Comparison of ENCODE assay signal across 22 cellular contexts in the genomic region with DNA sequence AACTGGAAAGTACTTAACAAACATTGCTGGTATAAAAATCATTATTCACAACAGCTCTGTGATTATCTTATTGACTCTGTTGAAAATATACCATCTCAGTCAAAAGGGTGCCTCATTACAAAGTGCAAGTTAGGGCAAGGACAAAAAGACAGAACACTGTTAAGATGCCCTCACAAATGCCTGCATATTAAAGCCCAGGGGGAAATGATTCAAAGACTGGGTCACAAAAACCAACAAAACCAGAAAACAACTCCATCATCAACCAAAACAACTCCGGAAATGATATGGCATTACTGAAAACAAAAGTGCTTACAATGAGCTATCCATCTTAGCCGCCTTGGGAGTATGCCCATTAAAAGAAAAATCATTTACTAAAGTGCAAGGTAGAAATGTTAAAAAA. TPM values are rescaled to one million over a fixed set of nuclear protein-coding genes. Genes with fewer than 3 reads are reported as not detected.
A peak's percentile ranks its signal among the peaks of the same experiment; 100 is the strongest.
DNase-seq lines count a peak whose midpoint lies in the region; TF ChIP-seq lines count a peak whose summit lies in the region.
"Had no signal": no experiment of that assay in that cellular context is flagged by ENCODE, and none has a peak within 500 bp of the region (broad histone marks: within the 10 kb centered on the region; RNA-seq: fewer than 3 reads in every experiment).

No MANE protein-coding gene starts in this region.

- H2AFZ ChIP-seq in GM23248 = 0 out of 2 replicates have a peak overlapping the region, but pooled peaks have one; percentile 64
- peak overlapping the region; percentile 66 for H2AFZ ChIP-seq in parathyroid adenoma

- peak overlapping the region; percentile 24; the same call in 1 of the 2 replicates for H3K9ac ChIP-seq in GM23248
- no peak overlapping the region for H3K9ac ChIP-seq in parathyroid adenoma

- H3K27ac Mint-ChIP-seq in HFFc6 = no peak overlapping the region

- peak overlapping the region; percentile 73 for H3K4me2 ChIP-seq in GM23248 (ENCODE audit: unreplicated experiment)
- H3K4me2 ChIP-seq in parathyroid adenoma (ENCODE audit: low read length) = peak overlapping the region; percentile 11
- H3K4me2 ChIP-seq: A549 had no signal

- in situ Hi-C loops in GM23248 (cut with MboI) = no loop called here

- H3K9me3 ChIP-seq in GM23248 (ENCODE audit: low read depth) (no peaks in the 10 kb centered on the region), parathyroid adenoma (ENCODE audit: control insufficient read depth, low read length) (no peaks in the 10 kb centered on the region)
- H3K9me3 ChIP-seq: A549, BE2C, SJSA1 had no signal

- no peak overlapping the region for H3K4me3 Mint-ChIP-seq in HFFc6

- H3K36me3 ChIP-seq in GM23248 (ENCODE audit: low read depth) (no peaks in the 10 kb centered on the region), parathyroid adenoma (ENCODE audit: control insufficient read depth, insufficient read depth, low read length) (no peaks in the 10 kb centered on the region)
- H3K36me3 ChIP-seq: BE2C, SJSA1 had no signal

- H3K79me2 ChIP-seq in GM23248 (ENCODE audit: insufficient read depth) (peaks cover 38% of the 10 kb centered on the region), parathyroid adenoma (peaks cover 5% of the 10 kb centered on the region)

- H3K27me3 ChIP-seq in GM23248 (replicated peaks; ENCODE audit: insufficient read depth) (no peaks in the 10 kb centered on the region), parathyroid adenoma (ENCODE audit: control insufficient read depth, insufficient read depth, low read length) (no peaks in the 10 kb centered on the region)
- H3K27me3 ChIP-seq: BE2C had no signal

- no peaks in the 10 kb centered on the region for H3K9me3 Mint-ChIP-seq in HFFc6

- H3K4me3 ChIP-seq in GM23248 = no peak overlapping the region; the same call in 1 of the 2 replicates
- no peak overlapping the region for H3K4me3 ChIP-seq in epithelial cell of esophagus (ENCODE audit: low read length)
- H3K4me3 ChIP-seq in parathyroid adenoma (ENCODE audit: low read depth, low read length) = no peak overlapping the region
- no peak overlapping the region for H3K4me3 ChIP-seq in foreskin fibroblast (ENCODE audit: low read depth in 1 of 2, low read length in 2 of 2)
- H3K4me3 ChIP-seq: A549, SJSA1 had no signal

- no peaks in the 10 kb centered on the region for H3K9me2 ChIP-seq in GM23248 (ENCODE audit: insufficient read depth)

- H3K4me1 ChIP-seq in GM23248 (ENCODE audit: insufficient read depth) (peaks cover 41% of the 10 kb centered on the region), parathyroid adenoma (peaks cover 15% of the 10 kb centered on the region)
- H3K4me1 ChIP-seq: A549, BE2C, SJSA1 had no signal

- H4K20me1 ChIP-seq in GM23248 (ENCODE audit: insufficient read depth) = no peaks in the 10 kb centered on the region

- no peak overlapping the region for H3K27ac ChIP-seq in GM23248
- peak overlapping the region; percentile 74 for H3K27ac ChIP-seq in parathyroid adenoma
- H3K27ac ChIP-seq: A549, SJSA1 had no signal

- TF ChIP-seq CTCF in epithelial cell of esophagus (IDR thresholded peaks at IDR 0.05; ENCODE audit: insufficient read depth, low read depth, low read length, missing control alignments) (no peak), parathyroid adenoma (IDR thresholded peaks at IDR 0.05) (no peak), foreskin fibroblast (IDR thresholded peaks at IDR 0.05; ENCODE audit: low read depth, low read length) (no peak), HFFc6 (IDR thresholded peaks at IDR 0.05) (no peak)

- peaks cover 1% of the 10 kb centered on the region; the same call in 1 of the 2 replicates for H3K27me3 Mint-ChIP-seq in HFFc6 (ENCODE audit: insufficient read depth)

- WGBS in GM23248 (ENCODE audit: low coverage in 1 of 2, low lambda C conversion rate in 2 of 2, missing lambda C conversion rate in 2 of 2), 2 experiments = 67 to 75% methylated on average over 2 of the region's 2 CpGs

- H3F3A ChIP-seq in GM23248 (ENCODE audit: insufficient read depth) = peaks cover 48% of the 10 kb centered on the region

- peaks cover 40% of the 10 kb centered on the region for H3K4me1 Mint-ChIP-seq in HFFc6 (ENCODE audit: low read depth)

- DNase-seq in GM23248 = no peak
- DNase-seq in RPMI7951 (ENCODE audit: low read depth) = peak; percentile 33
- peak; percentile 52 for DNase-seq in epithelial cell of esophagus (ENCODE audit: low read depth)
- DNase-seq in foreskin fibroblast = no peak
- DNase-seq in HFFc6 = no peak
- DNase-seq in iPS-NIHi7 (ENCODE audit: extremely low spot score) = no peak
- DNase-seq in activated naive CD4-positive, alpha-beta T cell treated with anti-CD3 and anti-CD28 coated beads, Interleukin-2, amount 50 U/mL, for 16 hours = no peak
- DNase-seq: BE2C, EL, GOT3, HCEC 1CT, IMR-90, MV-4-11, NCI-H1105 treated with DMSO at 0.1 percent for 48 hours, NCI-H1694, NCI-H2081 treated with DMSO at 0.1 percent for 48 hours, NCI-H2171 treated with DMSO at 0.1 percent for 48 hours, NCI-H524 treated with DMSO at 0.1 percent for 48 hours, OCI-M1 had no signal

- no peaks in the 10 kb centered on the region for H3K36me3 Mint-ChIP-seq in HFFc6 (ENCODE audit: low read depth)

RNA-seq across cellular contexts. Expression of a gene that starts 9.9 kb away (rescaled TPM):
- 14.9 and 16.0 TPM in 2 replicates for total RNA-seq in GM23248 (2014; rRNA removed; shearing (Covaris generic))
- 8.9 and 9.4 TPM in 2 replicates for polyA plus RNA-seq in GM23248 (2016; fragmentation: Nextera tagmentation; extraction: Ambion mirVana)
- total RNA-seq in RPMI7951 (2014; rRNA removed; shearing (Covaris generic)) = 6.9 and 7.6 TPM in 2 replicates
- total RNA-seq in HFFc6 (2021; fragmentation: NEBNext Ultra II Directional; extraction: Animal tissue kit (Norgen Biotek cat#: 25700)) = 1 to 10 TPM; 3.2 to 6.3 (median 3.3) TPM

Comparison
In these comparisons a context has a peak if more than half of its experiments do, and no peak if none do; other contexts are left out.
1. DNase-seq: peak in RPMI7951 (single experiment) and epithelial cell of esophagus (single experiment); none in GM23248 (single experiment), foreskin fibroblast (0 of 2), HFFc6 (single experiment), iPS-NIHi7 (single experiment) and activated naive CD4-positive, alpha-beta T cell treated with anti-CD3 and anti-CD28 coated beads, Interleukin-2, amount 50 U/mL, for 16 hours (single experiment).